In genomic region chr2:177467646-177468045, GRCh38 we compare ENCODE assay signal across 1 cellular context.
TF ChIP-seq lines count a peak whose summit lies in the region.

No MANE protein-coding gene starts in this region.

TF ChIP-seq in SK-N-SH, 30 proteins besides CTCF, POLR2A, EP300 and RAD21 (continued from another document):
- TF ChIP-seq GABPA (IDR thresholded peaks at IDR 0.05; ENCODE audit: low read depth) (no peak), ZBTB33 (IDR thresholded peaks at IDR 0.05; ENCODE audit: borderline replicate concordance, low read depth) (no peak), USF1 (IDR thresholded peaks at IDR 0.05; ENCODE audit: borderline replicate concordance, low read depth) (no peak), SIN3A (IDR thresholded peaks at IDR 0.05; ENCODE audit: borderline replicate concordance, low read depth, low read length) (no peak), YY1 (IDR thresholded peaks at IDR 0.05; ENCODE audit: low read depth) (no peak), GATA2 (CRISPR knock-in tag; IDR thresholded peaks at IDR 0.05) (no peak), FOXM1 (IDR thresholded peaks at IDR 0.05; ENCODE audit: low read depth) (no peak), USF2 (IDR thresholded peaks at IDR 0.05; ENCODE audit: borderline replicate concordance, low read depth, low read length) (no peak), NRF1 (IDR thresholded peaks at IDR 0.05; ENCODE audit: low read depth, low read length) (no peak), RXRA (IDR thresholded peaks at IDR 0.05; ENCODE audit: borderline replicate concordance, low read depth) (no peak), TEAD4 (IDR thresholded peaks at IDR 0.05; ENCODE audit: borderline replicate concordance, insufficient read depth) (no peak)
